Comparison of ENCODE assay signal across 8 cellular contexts in genomic region chr3:128095222-128095703, GRCh38. TPM values are rescaled to one million over a fixed set of nuclear protein-coding genes. Genes with fewer than 3 reads are reported as not detected.
A peak's percentile ranks its signal among the peaks of the same experiment; 100 is the strongest.
DNase-seq lines count a peak whose midpoint lies in the region; ATAC-seq and TF ChIP-seq lines count a peak whose summit lies in the region.

No MANE protein-coding gene starts in this region.

- H3K9me3 Mint-ChIP-seq in H9 = no peaks in the 10 kb centered on the region

- peaks cover 64 to 90% (median 72%) of the 10 kb centered on the region in 3 experiments for H3K36me3 Mint-ChIP-seq in H9 (ENCODE audit: insufficient read depth in 1 of 3, low read depth in 3 of 3)

- peaks cover 16% of the 10 kb centered on the region for H3K4me1 ChIP-seq in H9 (ENCODE audit: insufficient read depth, low read length)

- peaks cover 48 to 56% of the 10 kb centered on the region in 2 experiments for H3K4me1 Mint-ChIP-seq in H9

- H3K79me2 ChIP-seq in H9 (ENCODE audit: insufficient read depth, low read length) = no peaks in the 10 kb centered on the region; the same call in 1 of the 2 replicates

- H2BK120ac ChIP-seq in H9 (ENCODE audit: low read depth, low read length, poor library complexity, severe bottlenecking) = no peak overlapping the region

- no peaks in the 10 kb centered on the region for H3K27me3 Mint-ChIP-seq in H9 (ENCODE audit: low read depth)

- 0 out of 5 replicates have a peak overlapping the region, but pooled peaks of 1 of the 2 experiments have one; percentile 23 for H3K4me3 Mint-ChIP-seq in H9

- H2BK20ac ChIP-seq in H9 (ENCODE audit: low read depth, low read length, poor library complexity, severe bottlenecking) = no peak overlapping the region

- no peaks in the 10 kb centered on the region for H3K9me3 ChIP-seq in H9 (ENCODE audit: control insufficient read depth, low read depth, low read length)

- H3K27ac Mint-ChIP-seq in H9 = peak overlapping the region in 2 of 3 experiments; percentile 78 to 79; a peak in 5 of 7 replicates

- no peak overlapping the region for H3K27ac ChIP-seq in H9 (ENCODE audit: insufficient read length, low read depth, low read length)

- H2BK5ac ChIP-seq in H9 (ENCODE audit: insufficient read length, low read length) = no peak overlapping the region

- H3K4me3 ChIP-seq in NB4 (ENCODE audit: low read depth, low read length) (no peak overlapping the region), skeletal muscle cell (ENCODE audit: low read depth, low read length) (no peak overlapping the region)

- no peak overlapping the region for H3K9ac ChIP-seq in H9 (ENCODE audit: extremely low read depth, insufficient read length, low read length)

- DNase-seq in ELF-1 (ENCODE audit: low read depth, low spot score) = peak; percentile 88
- DNase-seq in H9 = peak; percentile 82
- DNase-seq in NB4 (ENCODE audit: low read depth) = peak; percentile 74
- DNase-seq in T-helper 2 cell = peak; percentile 56 to 79 (median 66)
- DNase-seq in amygdala (lab: John Stamatoyannopoulos, UW) = peak in 53 of 56 donors; percentile 15 to 88 (median 65)
- peak; percentile 86 for DNase-seq in hepatic stellate cell (ENCODE audit: low spot score)
- peak; percentile 48 for DNase-seq in skeletal muscle cell (ENCODE audit: low read depth)

- H2AK5ac ChIP-seq in H9 (ENCODE audit: insufficient read length, low read length) = no peak overlapping the region

- H3K27me3 ChIP-seq in H9 (ENCODE audit: insufficient read depth, low read length) = no peaks in the 10 kb centered on the region

- no peak overlapping the region for H2BK15ac ChIP-seq in H9 (ENCODE audit: low read depth, low read length)

- no peak overlapping the region for H3K18ac ChIP-seq in H9 (ENCODE audit: insufficient read length, low read depth, low read length)

- TF ChIP-seq CTCF in H9 (conservative IDR thresholded peaks at IDR 0.05) (peak; percentile 74), NB4 (IDR thresholded peaks at IDR 0.05; ENCODE audit: low read depth, low read length) (peak; percentile 72)

- no peak overlapping the region for H4K91ac ChIP-seq in H9 (ENCODE audit: insufficient read length, low read depth, low read length)

- H4K5ac ChIP-seq in H9 (ENCODE audit: insufficient read length, low read depth, low read length) = no peak overlapping the region

- ATAC-seq in GM19324 (IDR thresholded peaks at IDR 0.05; ENCODE audit: low FRiP score, unreplicated experiment) = no peak

- H3T11ph ChIP-seq in H9 (ENCODE audit: low read length) = no peak overlapping the region

- H3K23me2 ChIP-seq in H9 (ENCODE audit: insufficient read length, low read depth, low read length, poor library complexity, severe bottlenecking) = no peaks in the 10 kb centered on the region

- no peak for TF ChIP-seq POLR2A in NB4 (IDR thresholded peaks at IDR 0.05; ENCODE audit: extremely low read depth, insufficient read length)

- H3K79me1 ChIP-seq in H9 (ENCODE audit: insufficient read depth, low read depth, low read length, poor library complexity, severe bottlenecking) = no peaks in the 10 kb centered on the region

- WGBS in H9 (ENCODE audit: extremely low coverage, insufficient read length, low lambda C conversion rate) = no CpG with 5 or more reads among the region's 6 CpGs

- H3K14ac ChIP-seq in H9 (ENCODE audit: insufficient read depth, low read length) = no peak overlapping the region

- H4K8ac ChIP-seq in H9 (replicated peaks; ENCODE audit: insufficient read length, low read depth, low read length) = no peak overlapping the region

- H2BK12ac ChIP-seq in H9 (ENCODE audit: insufficient read length, low read depth, low read length) = no peak overlapping the region

- H3K56ac ChIP-seq in H9 (ENCODE audit: insufficient read length, low read depth, low read length) = no peak overlapping the region

- no peak overlapping the region for H3K4ac ChIP-seq in H9 (ENCODE audit: low read depth, low read length)

- H3K23ac ChIP-seq in H9 (ENCODE audit: insufficient read length, low read depth, low read length) = no peak overlapping the region

- no peak overlapping the region for H2AFZ ChIP-seq in H9 (ENCODE audit: low read length)

- peak overlapping the region; percentile 28 for H3K4me2 ChIP-seq in H9 (ENCODE audit: insufficient read depth, insufficient read length, low read length)

- H4K20me1 ChIP-seq in H9 (ENCODE audit: control insufficient read depth, insufficient read depth, insufficient read length) = no peaks in the 10 kb centered on the region

RNA-seq across cellular contexts. Expression of gene RUVBL1, which starts 28.3 kb away (rescaled TPM):
- 99.6 and 99.7 TPM in 2 replicates for total RNA-seq in H9 (2021)

RNA-seq across cellular contexts. Expression of gene SEC61A1, which starts 43.0 kb away (rescaled TPM):
- total RNA-seq in H9 (2021) = 138 and 146 TPM in 2 replicates

RNA-seq across cellular contexts. Expression of gene EEFSEC, which starts 58.0 kb away (rescaled TPM):
- total RNA-seq in H9 (2021) = 9.5 and 10.2 TPM in 2 replicates
